ENCODE assay signal across 11 cellular contexts in genomic region chr5:67166886-67167285, GRCh38. TPM values are rescaled to one million over a fixed set of nuclear protein-coding genes. Genes with fewer than 3 reads are reported as not detected.
DNase-seq lines count a peak whose midpoint lies in the region; ATAC-seq, FAIRE-seq and TF ChIP-seq lines count a peak whose summit lies in the region.
"Had no signal": no experiment of that assay in that cellular context is flagged by ENCODE, and none has a peak within 500 bp of the region (broad histone marks: within the 10 kb centered on the region; RNA-seq: fewer than 3 reads in every experiment).

No MANE protein-coding gene starts in this region.

- DNase-seq in activated T-cell treated with anti-CD3 and anti-CD28 coated beads, Interleukin-2, amount 50 U/mL, for 4 hours: no peak
- DNase-seq in activated T-cell treated with anti-CD3 and anti-CD28 coated beads for 4 hours (no peak), memory B cell (ENCODE audit: low spot score in 2 of 2) (no peak), thoracic aorta (ENCODE audit: low spot score) (no peak), RCC 7860 (ENCODE audit: low spot score) (no peak), NCI-H1930 (lab: John Stamatoyannopoulos, UW) (no peak)
- DNase-seq in activated naive CD8-positive, alpha-beta T cell treated with anti-CD3 and anti-CD28 coated beads, Interleukin-2, amount 10 ng/mL, durations not matched to agents 7 days and 5 days: no peak

- no peaks in the 10 kb centered on the region for H3K9me3 ChIP-seq in thoracic aorta

- POLR2A ChIA-PET in activated naive CD8-positive, alpha-beta T cell treated with anti-CD3 and anti-CD28 coated beads, Interleukin-2, amount 10 ng/mL, durations not matched to agents 7 days and 5 days (lab: Charles Lee): interaction anchor here (0.7 to 11.1 kb wide), 15 partner anchors 8 to 1236 kb away, joined by 4 to 341 read pairs (median 7); partner anchors contain the start of gene CD180

- H3K27ac ChIP-seq in thoracic aorta: peak overlapping the region; percentile 76 to 91

- H3K9me3 Mint-ChIP-seq in activated T-cell treated with anti-CD3 and anti-CD28 coated beads, Interleukin-2, amount 50 U/mL, for 4 hours: no peaks in the 10 kb centered on the region
- no peaks in the 10 kb centered on the region for H3K9me3 Mint-ChIP-seq in activated naive CD8-positive, alpha-beta T cell treated with anti-CD3 and anti-CD28 coated beads, Interleukin-2, amount 10 ng/mL, durations not matched to agents 7 days and 5 days
- H3K9me3 Mint-ChIP-seq in memory B cell: no peaks in the 10 kb centered on the region

- no peaks in the 10 kb centered on the region for H3K27me3 Mint-ChIP-seq in activated T-cell treated with anti-CD3 and anti-CD28 coated beads, Interleukin-2, amount 50 U/mL, for 4 hours (ENCODE audit: low read depth)
- H3K27me3 Mint-ChIP-seq in activated naive CD8-positive, alpha-beta T cell treated with anti-CD3 and anti-CD28 coated beads, Interleukin-2, amount 10 ng/mL, durations not matched to agents 7 days and 5 days: no peaks in the 10 kb centered on the region
- no peaks in the 10 kb centered on the region for H3K27me3 Mint-ChIP-seq in memory B cell

- peaks cover 11 to 17% of the 10 kb centered on the region in 2 donors for H3K4me1 ChIP-seq in thoracic aorta (ENCODE audit: control insufficient read depth in 1 of 2, low read depth in 2 of 2)

- peaks cover 25% of the 10 kb centered on the region for H3K36me3 Mint-ChIP-seq in activated T-cell treated with anti-CD3 and anti-CD28 coated beads, Interleukin-2, amount 50 U/mL, for 4 hours (ENCODE audit: insufficient read depth)
- H3K36me3 Mint-ChIP-seq in activated naive CD8-positive, alpha-beta T cell treated with anti-CD3 and anti-CD28 coated beads, Interleukin-2, amount 10 ng/mL, durations not matched to agents 7 days and 5 days: peaks cover 38% of the 10 kb centered on the region
- H3K36me3 Mint-ChIP-seq in memory B cell: no peaks in the 10 kb centered on the region

- peaks cover 65% of the 10 kb centered on the region for H3K4me1 Mint-ChIP-seq in activated T-cell treated with anti-CD3 and anti-CD28 coated beads, Interleukin-2, amount 50 U/mL, for 4 hours (ENCODE audit: low read depth)
- H3K4me1 Mint-ChIP-seq in activated naive CD8-positive, alpha-beta T cell treated with anti-CD3 and anti-CD28 coated beads, Interleukin-2, amount 10 ng/mL, durations not matched to agents 7 days and 5 days: peaks cover 30% of the 10 kb centered on the region
- peaks cover 10% of the 10 kb centered on the region for H3K4me1 Mint-ChIP-seq in memory B cell

- no peak for TF ChIP-seq CTCF in thoracic aorta (IDR thresholded peaks at IDR 0.05)

- H3K27me3 ChIP-seq in thoracic aorta (replicated peaks; ENCODE audit: insufficient read depth): no peaks in the 10 kb centered on the region

- H3K4me3 ChIP-seq in thoracic aorta: peak overlapping the region; percentile 74
- H3K4me3 ChIP-seq: K562 had no signal

- peak overlapping the region; percentile 96 for H3K27ac Mint-ChIP-seq in activated naive CD8-positive, alpha-beta T cell treated with anti-CD3 and anti-CD28 coated beads, Interleukin-2, amount 10 ng/mL, durations not matched to agents 7 days and 5 days
- H3K27ac Mint-ChIP-seq in memory B cell: peak overlapping the region; percentile 88

- ATAC-seq in activated T-cell treated with anti-CD3 and anti-CD28 coated beads, Interleukin-2, amount 50 U/mL, for 4 hours: no peak
- ATAC-seq in activated naive CD8-positive, alpha-beta T cell treated with anti-CD3 and anti-CD28 coated beads, Interleukin-2, amount 10 ng/mL, durations not matched to agents 7 days and 5 days (ENCODE audit: low read depth): peak; percentile 1
- ATAC-seq in memory B cell (ENCODE audit: low read depth) (no peak), thoracic aorta (ENCODE audit: insufficient number of reproducible peaks, low FRiP score, low read depth) (no peak), GM18519 (IDR thresholded peaks at IDR 0.05; ENCODE audit: low FRiP score, unreplicated experiment) (no peak)

- peaks cover 18% of the 10 kb centered on the region for H3K36me3 ChIP-seq in thoracic aorta

- FAIRE-seq in RCC 7860 (lab: Jason Lieb, UNC): no peak
- FAIRE-seq: H54, K562 had no signal

- H3K4me3 Mint-ChIP-seq in activated T-cell treated with anti-CD3 and anti-CD28 coated beads, Interleukin-2, amount 50 U/mL, for 4 hours: peak overlapping the region; percentile 82
- peak overlapping the region; percentile 87 for H3K4me3 Mint-ChIP-seq in activated naive CD8-positive, alpha-beta T cell treated with anti-CD3 and anti-CD28 coated beads, Interleukin-2, amount 10 ng/mL, durations not matched to agents 7 days and 5 days
- H3K4me3 Mint-ChIP-seq in memory B cell: peak overlapping the region; percentile 84

RNA-seq across cellular contexts. Expression of gene CD180, which starts 29.7 kb away (rescaled TPM):
- under 1 TPM; 0.03 to 0.46 (median 0.05) TPM for total RNA-seq in activated T-cell treated with anti-CD3 and anti-CD28 coated beads, Interleukin-2, amount 50 U/mL, for 4 hours
- total RNA-seq in activated naive CD8-positive, alpha-beta T cell treated with anti-CD3 and anti-CD28 coated beads, Interleukin-2, amount 10 ng/mL, durations not matched to agents 7 days and 5 days: under 1 TPM; 0.57 to 0.69 TPM
- under 1 TPM; 0.81 to 0.85 TPM for total RNA-seq in thoracic aorta
- total RNA-seq: fibroblast of lung had no signal
